8 cellular contexts compared by ENCODE assay signal in genomic region chr17:2786176-2786881, GRCh38. TPM values are rescaled to one million over a fixed set of nuclear protein-coding genes. Genes with fewer than 3 reads are reported as not detected.
DNase-seq lines count a peak whose midpoint lies in the region; ATAC-seq, FAIRE-seq and TF ChIP-seq lines count a peak whose summit lies in the region.

No MANE protein-coding gene starts in this region.

- POLR2A ChIA-PET in activated CD4-positive, alpha-beta memory T cell treated with anti-CD3 and anti-CD28 coated beads for 36 hours (lab: Charles Lee): interaction anchor here (0.6 to 1.1 kb wide), 2 partner anchors 9 to 568 kb away, joined by 3 to 4 read pairs; no protein-coding TSS in a partner anchor

- peak overlapping the region; percentile 29 for H3K27ac ChIP-seq in HUES48 (ENCODE audit: low read depth, low read length)
- no peak overlapping the region for H3K27ac ChIP-seq in lung (ENCODE audit: low read depth in 1 of 2, low read length in 1 of 2)

- no peaks in the 10 kb centered on the region for H3K36me3 Mint-ChIP-seq in activated CD4-positive, alpha-beta memory T cell treated with anti-CD3 and anti-CD28 coated beads for 36 hours

- H3K27me3 ChIP-seq in HUES48 (ENCODE audit: control insufficient read depth, insufficient read depth, low read length) (no peaks in the 10 kb centered on the region), lung (ENCODE audit: control insufficient read depth, insufficient read depth) (no peaks in the 10 kb centered on the region)

- no peak overlapping the region for H3K9ac ChIP-seq in HUES48 (ENCODE audit: low read depth, low read length)

- H3K9me3 ChIP-seq in HUES48 (ENCODE audit: control insufficient read depth, insufficient read depth, low read length) (no peaks in the 10 kb centered on the region), lung (ENCODE audit: control insufficient read depth in 2 of 2, insufficient read depth in 1 of 2, low read length in 1 of 2) (peaks cover 0 to 5% of the 10 kb centered on the region in 2 donors)

- H3K4me3 Mint-ChIP-seq in activated CD4-positive, alpha-beta memory T cell treated with anti-CD3 and anti-CD28 coated beads for 36 hours: no peak overlapping the region

- WGBS in lung, 2 donors: 27 to 29% methylated on average over 21 of the region's 21 CpGs

- H3K4me1 ChIP-seq in HUES48 (ENCODE audit: control insufficient read depth, insufficient read depth, low read length) (no peaks in the 10 kb centered on the region; the same call in 1 of the 2 replicates), lung (ENCODE audit: control insufficient read depth in 2 of 2, insufficient read depth in 2 of 2, low read length in 2 of 2) (no peaks in the 10 kb centered on the region)

- TF ChIP-seq CTCF in lung (IDR thresholded peaks at IDR 0.05; ENCODE audit: control extremely low read depth, extremely low read depth): peak; percentile 63

- FAIRE-seq in GM18507 (lab: Jason Lieb, UNC): peak; percentile 89

- H3K27me3 Mint-ChIP-seq in activated CD4-positive, alpha-beta memory T cell treated with anti-CD3 and anti-CD28 coated beads for 36 hours: peaks cover 2% of the 10 kb centered on the region

- H3K9me3 Mint-ChIP-seq in activated CD4-positive, alpha-beta memory T cell treated with anti-CD3 and anti-CD28 coated beads for 36 hours: no peaks in the 10 kb centered on the region

- CTCF ChIA-PET in activated CD4-positive, alpha-beta memory T cell treated with anti-CD3 and anti-CD28 coated beads for 36 hours (lab: Charles Lee): interaction anchor here (0.6 to 2.9 kb wide), 36 partner anchors 8 to 1516 kb away, joined by 3 to 28 read pairs (median 4); partner anchors contain the start of gene RAP1GAP2

- ATAC-seq in lung (ENCODE audit: insufficient read depth, low FRiP score) (peak; percentile 90), GM18858 (IDR thresholded peaks at IDR 0.05; ENCODE audit: unreplicated experiment) (no peak)

- H3K4me3 ChIP-seq in HUES48 (ENCODE audit: low read depth, low read length): no peak overlapping the region
- H3K4me3 ChIP-seq in lung: no peak overlapping the region

- H3K36me3 ChIP-seq in HUES48 (ENCODE audit: control insufficient read depth, insufficient read depth, low read length) (no peaks in the 10 kb centered on the region), lung (ENCODE audit: control insufficient read depth in 2 of 2, insufficient read depth in 2 of 2, low read length in 2 of 2) (no peaks in the 10 kb centered on the region)

- DNase-seq in GM18507 (ENCODE audit: extremely low spot score, insufficient read length, low read depth) (peak; percentile 80), NK-92 (lab: John Stamatoyannopoulos, UW; ENCODE audit: unreplicated experiment) (peak; percentile 14), ecto neural progenitor cell (ENCODE audit: low spot score) (peak; percentile 99), lung (ENCODE audit: low spot score) (peak; percentile 80)
- peak; percentile 96 for DNase-seq in activated CD4-positive, alpha-beta memory T cell treated with anti-CD3 and anti-CD28 coated beads for 36 hours
- DNase-seq in stimulated activated CD8-positive, alpha-beta memory T cell treated with anti-CD3 and anti-CD28 coated beads, Interleukin-12 subunit alpha, Interleukin-12 subunit beta, amount 100 ng/mL, for 1 hour (ENCODE audit: low read depth): peak; percentile 82

- intact Hi-C loops in activated CD4-positive, alpha-beta memory T cell treated with anti-CD3 and anti-CD28 coated beads for 36 hours (cut with micrococcal nuclease): loop anchor here (2.0 to 5.0 kb wide), 3 partner anchors 42 to 226 kb away; no protein-coding TSS in a partner anchor

- H3K27ac Mint-ChIP-seq in activated CD4-positive, alpha-beta memory T cell treated with anti-CD3 and anti-CD28 coated beads for 36 hours: no peak overlapping the region

- H3K4me1 Mint-ChIP-seq in activated CD4-positive, alpha-beta memory T cell treated with anti-CD3 and anti-CD28 coated beads for 36 hours (ENCODE audit: low read depth): peaks cover 3% of the 10 kb centered on the region

RNA-seq across cellular contexts. Expression of gene RAP1GAP2, which starts 9.9 kb away (rescaled TPM):
- 1 to 10 TPM; 1.9 to 2.3 TPM for total RNA-seq in activated CD4-positive, alpha-beta memory T cell treated with anti-CD3 and anti-CD28 coated beads for 36 hours
- 10 to 100 TPM in 1 of 2 donors, 1 to 10 TPM in 1; 5.5 to 16.7 TPM for total RNA-seq in lung
- 1 to 10 TPM; 5.3 to 6.4 TPM for polyA plus RNA-seq in lung

RNA-seq across cellular contexts. Expression of gene CCDC92B, which starts 36.9 kb away (rescaled TPM):
- under 1 TPM in 1 of 2 experiments, not detected in 1; 0.10 TPM for total RNA-seq in activated CD4-positive, alpha-beta memory T cell treated with anti-CD3 and anti-CD28 coated beads for 36 hours
- under 1 TPM; 0.06 to 0.89 TPM for total RNA-seq in lung
- under 1 TPM; 0.03 to 0.10 TPM for polyA plus RNA-seq in lung

Comparison
In these comparisons a context has a peak if more than half of its experiments do, and no peak if none do; other contexts are left out.
1. DNase-seq: peak in every context shown above with its lines; median percentile 99 in ecto neural progenitor cell; 96 in activated CD4-positive, alpha-beta memory T cell treated with anti-CD3 and anti-CD28 coated beads for 36 hours; 82 in stimulated activated CD8-positive, alpha-beta memory T cell treated with anti-CD3 and anti-CD28 coated beads, Interleukin-12 subunit alpha, Interleukin-12 subunit beta, amount 100 ng/mL, for 1 hour; 80 in GM18507; 80 in lung; 14 in NK-92.